16 cellular contexts compared by ENCODE assay signal in the genomic region with DNA sequence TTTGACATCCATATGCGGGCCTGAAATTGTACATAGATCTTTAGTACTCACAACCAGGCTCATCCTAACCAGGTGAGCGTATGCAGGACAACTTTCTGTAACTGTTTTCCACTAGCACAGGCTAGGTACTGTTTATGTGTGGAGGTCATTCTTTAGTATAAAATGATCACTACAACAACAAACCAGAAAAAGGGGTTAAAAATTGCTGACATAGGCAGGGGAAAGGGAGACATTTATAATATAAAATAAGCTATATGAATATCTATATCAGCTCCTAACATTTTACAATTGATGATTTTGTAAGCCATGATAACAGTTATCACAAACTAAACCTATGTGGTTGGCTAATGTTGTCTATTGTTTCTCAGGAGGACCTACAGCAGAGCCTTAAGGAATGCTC. TPM values are rescaled to one million over a fixed set of nuclear protein-coding genes. Genes with fewer than 3 reads are reported as not detected.
A peak's percentile ranks its signal among the peaks of the same experiment; 100 is the strongest.
DNase-seq lines count a peak whose midpoint lies in the region; ATAC-seq, FAIRE-seq and TF ChIP-seq lines count a peak whose summit lies in the region.
"Had no signal": no experiment of that assay in that cellular context is flagged by ENCODE, and none has a peak within 500 bp of the region (broad histone marks: within the 10 kb centered on the region; RNA-seq: fewer than 3 reads in every experiment).

No MANE protein-coding gene starts in this region.

- 0 out of 2 replicates have a peak overlapping the region, but pooled peaks have one; percentile 29 for H2BK12ac ChIP-seq in H1 (ENCODE audit: low read depth, low read length)

- no peak overlapping the region for H2AK5ac ChIP-seq in H1 (ENCODE audit: low read depth, low read length)

- H3K4me2 ChIP-seq in SK-N-SH (no peak overlapping the region), H1 (ENCODE audit: insufficient read depth in 1 of 2, low read depth in 2 of 2, low read length in 2 of 2) (no peak overlapping the region)
- H3K4me2 ChIP-seq: BLaER1 treated with 17β-estradiol and CSF1 and Interleukin-3, amounts not matched to agents 10 nM and 100 nM; GM23338 had no signal

- no peak overlapping the region for H3K14ac ChIP-seq in H1 (ENCODE audit: insufficient read length)

- H3K27ac ChIP-seq in SK-N-SH (ENCODE audit: low read depth in 2 of 2, low read length in 1 of 2) (peak overlapping the region; percentile 84 to 99; a peak in 3 of 4 replicates), H1 (ENCODE audit: low read depth, low read length) (no peak overlapping the region), stomach smooth muscle (ENCODE audit: low read length) (peak overlapping the region; percentile 12), upper lobe of right lung (no peak overlapping the region)
- H3K27ac ChIP-seq: 22Rv1; BLaER1 treated with 17β-estradiol and CSF1 and Interleukin-3, amounts not matched to agents 10 nM and 100 nM had no signal

- H3K79me1 ChIP-seq in H1 (ENCODE audit: low read depth, low read length), result no peaks in the 10 kb centered on the region

- H2BK120ac ChIP-seq in H1 (replicated peaks; ENCODE audit: low read depth, low read length), result no peak overlapping the region

- H3K4me1 ChIP-seq in SK-N-SH (ENCODE audit: control insufficient read depth in 1 of 2, insufficient read depth in 2 of 2, low read depth in 1 of 2, low read length in 1 of 2) (peaks cover 66 to 70% of the 10 kb centered on the region in 2 experiments), H1 (replicated peaks in 1 of 4; ENCODE audit: control insufficient read depth in 3 of 4, insufficient read depth in 4 of 4, low read length in 3 of 4) (peaks cover 0 to 4% (median 1%) of the 10 kb centered on the region in 4 experiments; a peak in 3 of 7 replicates), stomach smooth muscle (ENCODE audit: control insufficient read depth, insufficient read depth, low read length) (peaks cover 31% of the 10 kb centered on the region), upper lobe of right lung (peaks cover 30% of the 10 kb centered on the region)
- H3K4me1 ChIP-seq: HAP-1 had no signal

- peaks cover 29% of the 10 kb centered on the region for H3F3A ChIP-seq in SK-N-SH (replicated peaks; ENCODE audit: insufficient read depth)

- H3K9me3 ChIP-seq in SK-N-SH, result no peaks in the 10 kb centered on the region
- no peaks in the 10 kb centered on the region for H3K9me3 ChIP-seq in H1 (ENCODE audit: insufficient read depth in 2 of 2, low read depth in 1 of 2, low read length in 1 of 2)
- H3K9me3 ChIP-seq in stomach smooth muscle (ENCODE audit: control insufficient read depth in 2 of 2, low read length in 2 of 2), result no peaks in the 10 kb centered on the region
- H3K9me3 ChIP-seq in upper lobe of right lung, result no peaks in the 10 kb centered on the region
- H3K9me3 ChIP-seq: BLaER1 treated with 17β-estradiol and CSF1 and Interleukin-3, amounts not matched to agents 10 nM and 100 nM; HAP-1 had no signal

- TF ChIP-seq RAD21 in SK-N-SH (IDR thresholded peaks at IDR 0.05; ENCODE audit: low read length) (no peak), H1 (IDR thresholded peaks at IDR 0.05 in 1 of 2, conservative IDR thresholded peaks at IDR 0.05 in 1 of 2; ENCODE audit: low read depth in 2 of 2, low read length in 2 of 2) (no peak)

- H3K79me2 ChIP-seq in SK-N-SH (ENCODE audit: insufficient read depth) (peaks cover 8% of the 10 kb centered on the region), H1 (ENCODE audit: control insufficient read depth in 1 of 2, insufficient read depth in 2 of 2, low read length in 2 of 2) (no peaks in the 10 kb centered on the region)

- no peaks in the 10 kb centered on the region for H3K27me3 ChIP-seq in SK-N-SH (ENCODE audit: insufficient read depth)
- H3K27me3 ChIP-seq in H1 (replicated peaks in 1 of 4; ENCODE audit: control insufficient read depth in 3 of 4, extremely low read depth in 1 of 4, insufficient read depth in 3 of 4, low read length in 3 of 4), result no peaks in the 10 kb centered on the region
- no peaks in the 10 kb centered on the region for H3K27me3 ChIP-seq in stomach smooth muscle (ENCODE audit: control insufficient read depth in 1 of 2, insufficient read depth in 2 of 2, low read length in 2 of 2)
- H3K27me3 ChIP-seq in upper lobe of right lung, result no peaks in the 10 kb centered on the region
- H3K27me3 ChIP-seq: BLaER1 treated with 17β-estradiol and CSF1 and Interleukin-3, amounts not matched to agents 10 nM and 100 nM had no signal

- TF ChIP-seq POLR2A in H1 (IDR thresholded peaks at IDR 0.05; ENCODE audit: control extremely low read depth in 1 of 2, low read depth in 2 of 2, low read length in 2 of 2), result no peak

- no peak overlapping the region for H3K23ac ChIP-seq in H1 (ENCODE audit: insufficient read length)

- H3K4ac ChIP-seq in H1 (replicated peaks; ENCODE audit: insufficient read length, low read depth, low read length), result no peak overlapping the region

- TF ChIP-seq EP300 in SK-N-SH (IDR thresholded peaks at IDR 0.05; ENCODE audit: borderline replicate concordance in 1 of 2, low read depth in 1 of 2, low read length in 1 of 2) (no peak), H1 (IDR thresholded peaks at IDR 0.05; ENCODE audit: borderline replicate concordance in 1 of 2, low read depth in 2 of 2, low read length in 2 of 2) (no peak)

- H4K91ac ChIP-seq in H1 (replicated peaks; ENCODE audit: insufficient read length, low read length), result no peak overlapping the region

- no peaks in the 10 kb centered on the region for H4K20me1 ChIP-seq in SK-N-SH (ENCODE audit: insufficient read depth)
- no peaks in the 10 kb centered on the region for H4K20me1 ChIP-seq in H1 (replicated peaks in 1 of 2; ENCODE audit: control insufficient read depth in 1 of 2, insufficient read depth in 2 of 2, low read length in 2 of 2)
- H4K20me1 ChIP-seq: BLaER1 treated with 17β-estradiol and CSF1 and Interleukin-3, amounts not matched to agents 10 nM and 100 nM had no signal

- H3K4me3 ChIP-seq in SK-N-SH (ENCODE audit: low read depth in 2 of 2, low read length in 1 of 2), result no peak overlapping the region
- H3K4me3 ChIP-seq in H1 (ENCODE audit: extremely low read depth in 1 of 4, insufficient read depth in 2 of 4, low read depth in 3 of 4, low read length in 4 of 4), result no peak overlapping the region
- no peak overlapping the region for H3K4me3 ChIP-seq in stomach smooth muscle (ENCODE audit: low read length in 2 of 2)
- no peak overlapping the region for H3K4me3 ChIP-seq in upper lobe of right lung
- H3K4me3 ChIP-seq: BLaER1 treated with 17β-estradiol and CSF1 and Interleukin-3, amounts not matched to agents 10 nM and 100 nM; GM23338; HAP-1 had no signal

- no peak overlapping the region for H4K8ac ChIP-seq in H1 (ENCODE audit: extremely low read depth, insufficient read depth, low read length)

- H2AFZ ChIP-seq in SK-N-SH (ENCODE audit: low read depth) (no peak overlapping the region), H1 (ENCODE audit: low read length) (no peak overlapping the region)
- H2AFZ ChIP-seq: GM23338 had no signal

- CTCF ChIA-PET in SK-N-SH (lab: Yijun Ruan, JAX), result no interaction called here
- CTCF ChIA-PET in H1 (lab: Charles Lee; ENCODE audit: partially characterized antibody), result interaction anchor here (0.9 to 4.3 kb wide), 3 partner anchors 8 to 96 kb away, joined by 3 to 21 read pairs (median 3); a partner anchor contains a TSS

- intact Hi-C loops in upper lobe of right lung (cut with DNase I), result no loop called here

- DNase-seq in SK-N-SH (no peak), H1 (ENCODE audit: low read depth in 1 of 2, low spot score in 2 of 2) (no peak), upper lobe of right lung (no peak), 8988T (no peak), GM20000 (ENCODE audit: low spot score) (no peak)
- DNase-seq: ACHN; CD4-positive, CD25-positive, alpha-beta regulatory T cell; DMS 273 treated with DMSO at 0.1 percent for 48 hours; KBM-7 had no signal

- peaks cover 32 to 72% of the 10 kb centered on the region in 2 experiments for H3K36me3 ChIP-seq in SK-N-SH (replicated peaks in 1 of 2; ENCODE audit: control insufficient read depth in 1 of 2, insufficient read depth in 2 of 2, low read length in 1 of 2)
- H3K36me3 ChIP-seq in H1 (ENCODE audit: control insufficient read depth in 2 of 4, insufficient read depth in 4 of 4, low read length in 3 of 4), result peaks cover 0 to 11% (median 0%) of the 10 kb centered on the region in 4 experiments; a peak in 2 of 8 replicates
- H3K36me3 ChIP-seq in stomach smooth muscle (ENCODE audit: control insufficient read depth in 2 of 2, insufficient read depth in 2 of 2, low read length in 2 of 2), result peaks cover 0 to 15% of the 10 kb centered on the region in 2 donors
- H3K36me3 ChIP-seq in upper lobe of right lung, result no peaks in the 10 kb centered on the region
- H3K36me3 ChIP-seq: BLaER1 treated with 17β-estradiol and CSF1 and Interleukin-3, amounts not matched to agents 10 nM and 100 nM; HAP-1 had no signal

- H3K9ac ChIP-seq in SK-N-SH, result no peak overlapping the region
- no peak overlapping the region for H3K9ac ChIP-seq in H1 (replicated peaks in 1 of 4; ENCODE audit: extremely low read depth in 1 of 4, low read depth in 3 of 4, low read length in 3 of 4)
- H3K9ac ChIP-seq in stomach smooth muscle (ENCODE audit: low read length in 2 of 2), result no peak overlapping the region
- H3K9ac ChIP-seq: BLaER1 treated with 17β-estradiol and CSF1 and Interleukin-3, amounts not matched to agents 10 nM and 100 nM had no signal

- no peak overlapping the region for H3K56ac ChIP-seq in H1 (replicated peaks; ENCODE audit: insufficient read length, low read depth, low read length)

- POLR2A ChIA-PET in SK-N-SH (lab: Yijun Ruan, JAX), result interaction anchor here (1.1 kb wide), 1 partner anchor 96 kb away, joined by 3 read pairs; a partner anchor contains a TSS
- POLR2A ChIA-PET in H1 (lab: Charles Lee; ENCODE audit: partially characterized antibody), result no interaction called here

- 63% methylated on average over 2 of the region's 2 CpGs for WGBS in SK-N-SH (ENCODE audit: low lambda C conversion rate)
- WGBS in H1 (ENCODE audit: extremely low coverage in 1 of 2, insufficient coverage in 1 of 2, insufficient read length in 1 of 2, insufficient replicate concordance in 2 of 2, low coverage in 1 of 2, low lambda C conversion rate in 2 of 2, missing lambda C conversion rate in 1 of 2), 2 experiments, result 97% methylated on average over 2 of the region's 2 CpGs; no CpG with 5 or more reads in 1 of the 2 experiments

- ATAC-seq in SK-N-SH treated with all-trans-retinoic acid at 6 μM for 48 hours (no peak), upper lobe of right lung (no peak), GM21515 (IDR thresholded peaks at IDR 0.05; ENCODE audit: unreplicated experiment) (no peak)
- ATAC-seq: GM23338 had no signal

- no peak overlapping the region for H4K5ac ChIP-seq in H1 (ENCODE audit: insufficient read length, low read depth, low read length)

- no peak overlapping the region for H3K18ac ChIP-seq in H1 (ENCODE audit: extremely low read depth, low read length)

- FAIRE-seq in H1 (lab: Jason Lieb, UNC), result no peak

- no peak overlapping the region for H2BK20ac ChIP-seq in H1 (ENCODE audit: low read length)

- TF ChIP-seq CTCF in SK-N-SH (IDR thresholded peaks at IDR 0.05) (no peak), H1 (IDR thresholded peaks at IDR 0.05; ENCODE audit: control extremely low read depth in 1 of 3, insufficient read depth in 1 of 3, low read depth in 1 of 3, low read length in 3 of 3) (no peak), upper lobe of right lung (IDR thresholded peaks at IDR 0.05) (no peak), GM20000 (IDR thresholded peaks at IDR 0.05; ENCODE audit: extremely low read depth, missing control alignments) (no peak)

- H3K9me2 ChIP-seq in SK-N-SH, result no peaks in the 10 kb centered on the region

- no peak overlapping the region for H2BK15ac ChIP-seq in H1 (ENCODE audit: low read length)

- H3K23me2 ChIP-seq in H1 (ENCODE audit: low read depth, low read length), result no peaks in the 10 kb centered on the region

- no peak overlapping the region for H2BK5ac ChIP-seq in H1 (ENCODE audit: low read depth, low read length)

RNA-seq across cellular contexts. Expression of a gene that starts 37.6 kb away (rescaled TPM):
- polyA plus RNA-seq in SK-N-SH (2012; rRNA removed), result 260 and 290 TPM in 2 replicates
- 353 and 366 TPM in 2 replicates for polyA plus RNA-seq in SK-N-SH (2012; cell fraction: cytosol; rRNA removed)
- 151 and 170 TPM in 2 replicates for polyA plus RNA-seq in SK-N-SH (2012; cell fraction: nucleus; rRNA removed)
- 96.3 and 103 TPM in 2 replicates for total RNA-seq in H1 (2021; fragmentation: NEBNext Ultra II Directional; extraction: Animal tissue kit (Norgen Biotek cat#: 25700))
- polyA plus RNA-seq in H1 (2011; rRNA removed), result 53.3 and 75.5 TPM in 2 replicates
- 63.3 TPM for polyA plus RNA-seq in H1 (2011; cell fraction: cytosol; rRNA removed)
- 34.7 TPM for polyA plus RNA-seq in H1 (2011; cell fraction: nucleus; rRNA removed)
- 54.0 to 98.1 TPM (median 75.5 TPM) in 4 replicates for polyA plus RNA-seq in H1 (2012, experiment 1 of 2)
- 6.8 TPM for polyA plus RNA-seq in H1 (2012, experiment 2 of 2)
- 47.7 TPM for polyA plus RNA-seq in H1 (2013, experiment 1 of 2)
- 51.0 TPM for polyA plus RNA-seq in H1 (2013, experiment 2 of 2)
- 108 and 153 TPM in 2 replicates for polyA minus RNA-seq in H1 (2011; rRNA and poly(A)+ RNA removed)
- 32.1 TPM for polyA minus RNA-seq in H1 (2011; cell fraction: cytosol; rRNA and poly(A)+ RNA removed)
- 52.7 TPM for polyA minus RNA-seq in H1 (2011; cell fraction: nucleus; rRNA and poly(A)+ RNA removed)
- 93.1 TPM for total RNA-seq in upper lobe of right lung

Comparison
In these comparisons a context has a peak if more than half of its experiments do, and no peak if none do; other contexts are left out.
1. H3K27ac ChIP-seq: peak in SK-N-SH (2 of 2) and stomach smooth muscle (single experiment); none in H1 (single experiment) and upper lobe of right lung (single experiment).